In the genomic region with DNA sequence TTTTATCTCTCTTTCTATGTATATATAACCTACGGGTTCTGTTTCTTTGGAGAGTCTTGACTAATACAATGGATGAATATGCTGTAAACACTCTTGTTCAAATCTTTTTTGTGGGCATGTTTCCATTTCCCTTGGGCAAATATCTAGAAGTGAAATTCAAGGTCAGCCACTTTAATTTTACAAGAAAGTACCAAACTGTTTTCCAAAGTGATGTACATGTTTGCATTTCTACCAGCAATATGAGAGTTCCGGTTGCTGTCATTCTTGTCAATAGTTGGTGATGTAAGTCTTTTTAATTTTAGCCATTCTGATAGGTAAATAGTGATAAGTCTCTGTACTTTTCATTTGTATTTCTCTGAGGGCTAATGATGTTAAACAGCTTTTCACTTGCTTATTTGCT, we compare ENCODE assay signal across 23 cellular contexts. TPM values are rescaled to one million over a fixed set of nuclear protein-coding genes. Genes with fewer than 3 reads are reported as not detected.
DNase-seq lines count a peak whose midpoint lies in the region; ATAC-seq and TF ChIP-seq lines count a peak whose summit lies in the region.
"Had no signal": no experiment of that assay in that cellular context is flagged by ENCODE, and none has a peak within 500 bp of the region (broad histone marks: within the 10 kb centered on the region; RNA-seq: fewer than 3 reads in every experiment).

No MANE protein-coding gene starts in this region.

- 7 to 20% methylated on average over 2 of the region's 2 CpGs for WGBS in body of pancreas, 2 donors

- DNase-seq in body of pancreas (no peak), lower lobe of right lung (no peak), substantia nigra (lab: John Stamatoyannopoulos, UW) (no peak), amniotic stem cell (lab: John Stamatoyannopoulos, UW) (no peak)
- DNase-seq: activated CD4-positive, alpha-beta T cell treated with anti-CD3 and anti-CD28 coated beads, Interleukin-2, amount 10 ng/mL, durations not matched to agents 7 days and 5 days; activated CD8-positive, alpha-beta memory T cell treated with anti-CD3 and anti-CD28 coated beads, Interleukin-2, amount 50 U/mL, for 48 hours; activated effector memory CD4-positive, alpha-beta T cell treated with Interleukin-2 at 50 U/mL for 16 hours; activated naive CD8-positive, alpha-beta T cell treated with anti-CD3 and anti-CD28 coated beads, Interleukin-2, amount 50 U/mL, for 24 hours; CD8-positive, alpha-beta memory T cell; IMR-90; MM.1S; NCI-H1436 treated with DMSO at 0.1 percent for 48 hours; NCI-H2171; NCI-H526; retina; stimulated activated CD4-positive, alpha-beta T cell treated with anti-CD3 and anti-CD28 coated beads, Interleukin-15, amount 100 ng/mL, for 24 hours; T-helper 1 cell had no signal

- H3K9me3 ChIP-seq in body of pancreas (no peaks in the 10 kb centered on the region), lower lobe of right lung (no peaks in the 10 kb centered on the region)

- no peak overlapping the region for H3K4me3 ChIP-seq in body of pancreas
- H3K4me3 ChIP-seq in lower lobe of right lung = no peak overlapping the region
- H3K4me3 ChIP-seq: hepatocyte had no signal

- no peak for TF ChIP-seq POLR2A in body of pancreas (IDR thresholded peaks at IDR 0.05)

- TF ChIP-seq CTCF in 22Rv1 (IDR thresholded peaks at IDR 0.05) (no peak), body of pancreas (IDR thresholded peaks at IDR 0.05) (no peak), lower lobe of right lung (IDR thresholded peaks at IDR 0.05) (no peak)

- H3K27me3 ChIP-seq in body of pancreas (no peaks in the 10 kb centered on the region), lower lobe of right lung (ENCODE audit: low read depth) (no peaks in the 10 kb centered on the region)
- H3K27me3 ChIP-seq: hepatocyte had no signal

- ATAC-seq in body of pancreas (no peak), lower lobe of right lung (no peak), HG03280 (IDR thresholded peaks at IDR 0.05; ENCODE audit: unreplicated experiment) (no peak), HG03135 (IDR thresholded peaks at IDR 0.05; ENCODE audit: unreplicated experiment) (no peak), HG03432 (IDR thresholded peaks at IDR 0.05; ENCODE audit: unreplicated experiment) (no peak)
- ATAC-seq: activated naive CD8-positive, alpha-beta T cell treated with anti-CD3 and anti-CD28 coated beads, Interleukin-2, amount 50 U/mL, for 24 hours; Right ventricle myocardium inferior had no signal

- H3K36me3 ChIP-seq in body of pancreas (replicated peaks in 1 of 2; ENCODE audit: insufficient read depth in 1 of 2, low read depth in 2 of 2) (no peaks in the 10 kb centered on the region), lower lobe of right lung (no peaks in the 10 kb centered on the region)

- peak overlapping the region; percentile 97 for H3K27ac ChIP-seq in 22Rv1
- peak overlapping the region; percentile 35 to 99 (median 96) for H3K27ac ChIP-seq in body of pancreas
- peak overlapping the region; percentile 80 for H3K27ac ChIP-seq in lower lobe of right lung
- peak overlapping the region; percentile 63 for H3K27ac ChIP-seq in substantia nigra (ENCODE audit: low read depth, low read length, poor library complexity, severe bottlenecking)
- H3K27ac ChIP-seq: hepatocyte had no signal

- intact Hi-C loops in body of pancreas (cut with DNase I) = no loop called here
- intact Hi-C loops in lower lobe of right lung (cut with DNase I) = no loop called here

- H3K4me1 ChIP-seq in body of pancreas = peaks cover 68% of the 10 kb centered on the region
- H3K4me1 ChIP-seq in lower lobe of right lung = peaks cover 67% of the 10 kb centered on the region

RNA-seq across cellular contexts. Expression of a gene that starts 48.4 kb away (rescaled TPM):
- total RNA-seq in body of pancreas (100 to 1,000 TPM; 234 to 308 TPM), lower lobe of right lung (243 TPM)
- total RNA-seq: activated CD4-positive, alpha-beta T cell treated with anti-CD3 and anti-CD28 coated beads, Interleukin-2, amount 10 ng/mL, durations not matched to agents 7 days and 5 days had no signal
